9 cellular contexts compared by ENCODE assay signal in the genomic region with DNA sequence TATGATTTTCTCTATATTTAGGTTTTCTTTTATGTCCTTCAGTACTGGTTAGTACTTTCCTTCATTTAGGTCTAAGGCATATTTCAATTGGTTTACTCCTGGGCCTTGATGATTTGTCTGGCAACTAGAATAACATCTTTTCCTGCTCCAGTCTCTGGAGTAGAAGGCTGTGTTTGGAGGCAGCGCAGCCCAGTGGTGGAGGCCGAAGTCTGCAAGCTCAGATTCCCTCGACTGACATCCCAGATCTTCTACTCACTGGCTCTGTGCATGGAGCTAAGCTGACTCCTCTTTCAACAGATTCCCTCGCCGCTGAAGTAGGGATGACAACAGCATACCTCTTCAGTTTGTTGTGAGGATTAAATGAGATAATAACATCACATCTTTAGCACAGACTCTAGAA.
DNase-seq lines count a peak whose midpoint lies in the region.
"Had no signal": no experiment of that assay in that cellular context is flagged by ENCODE, and none has a peak within 500 bp of the region (broad histone marks: within the 10 kb centered on the region; RNA-seq: fewer than 3 reads in every experiment).

No MANE protein-coding gene starts in this region.

- H3K27me3 ChIP-seq in HUES48 (ENCODE audit: control insufficient read depth, insufficient read depth, low read length), result no peaks in the 10 kb centered on the region
- H3K27me3 ChIP-seq: neutrophil had no signal

- no peaks in the 10 kb centered on the region for H3K9me3 ChIP-seq in HUES48 (ENCODE audit: control insufficient read depth, insufficient read depth, low read length)
- H3K9me3 ChIP-seq: neutrophil had no signal

- H3K4me1 ChIP-seq in HUES48 (ENCODE audit: control insufficient read depth, insufficient read depth, low read length), result peaks cover 16% of the 10 kb centered on the region

- H3K4me3 ChIP-seq in HUES48 (ENCODE audit: low read depth, low read length), result no peak overlapping the region

- peak overlapping the region; percentile 21 for H3K27ac ChIP-seq in HUES48 (ENCODE audit: low read depth, low read length)
- H3K27ac ChIP-seq: neutrophil had no signal

- H3K9ac ChIP-seq in HUES48 (ENCODE audit: low read depth, low read length), result no peak overlapping the region

- peak; percentile 17 for DNase-seq in SIG-M5 treated with dmso at 0.1 percent for 504 hours (lab: John Stamatoyannopoulos, UW; ENCODE audit: unreplicated experiment)
- DNase-seq in SIG-M5 (lab: John Stamatoyannopoulos, UW), result no peak
- peak; percentile 65 for DNase-seq in amniotic epithelial cell (ENCODE audit: low read depth)
- DNase-seq in lung microvascular endothelial cell (ENCODE audit: low read depth in 2 of 2), result peak; percentile 30 to 56
- DNase-seq in activated CD8-positive, alpha-beta memory T cell treated with anti-CD3 and anti-CD28 coated beads, Interleukin-2, amount 50 U/mL, for 48 hours, result no peak
- no peak for DNase-seq in NCI-H446 treated with DMSO at 0.1 percent for 48 hours (lab: John Stamatoyannopoulos, UW)
- no peak for DNase-seq in effector CD4-positive, alpha-beta T cell

- H3K36me3 ChIP-seq in HUES48 (ENCODE audit: control insufficient read depth, insufficient read depth, low read length), result no peaks in the 10 kb centered on the region
- H3K36me3 ChIP-seq: neutrophil had no signal

Comparison
In these comparisons a context has a peak if more than half of its experiments do, and no peak if none do; other contexts are left out.
1. DNase-seq: peak in SIG-M5 treated with dmso at 0.1 percent for 504 hours (single experiment), amniotic epithelial cell (single experiment) and lung microvascular endothelial cell (2 of 2); none in SIG-M5 (single experiment), activated CD8-positive, alpha-beta memory T cell treated with anti-CD3 and anti-CD28 coated beads, Interleukin-2, amount 50 U/mL, for 48 hours (single experiment), NCI-H446 treated with DMSO at 0.1 percent for 48 hours (single experiment) and effector CD4-positive, alpha-beta T cell (single experiment).